1 cellular context compared by ENCODE assay signal in the genomic region with DNA sequence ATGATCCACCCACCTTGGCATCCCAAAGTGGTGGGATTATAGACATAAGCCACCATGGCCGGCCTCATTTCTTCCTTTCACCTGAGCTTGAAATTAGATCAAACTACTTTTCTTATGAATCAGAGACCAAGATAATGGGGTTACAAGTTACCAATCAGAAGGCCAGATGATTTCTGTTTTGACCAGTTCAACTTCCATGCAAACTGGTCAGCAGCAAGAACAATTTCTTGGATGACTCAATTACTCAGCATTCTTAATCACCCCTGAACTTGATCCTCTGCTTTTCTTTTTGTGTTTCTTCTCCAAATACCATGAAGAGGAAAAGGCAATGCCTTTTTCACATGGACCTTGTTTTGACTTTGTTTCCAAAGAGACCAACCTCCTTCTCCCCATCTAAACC.
TF ChIP-seq lines count a peak whose summit lies in the region.

No MANE protein-coding gene starts in this region.

TF ChIP-seq in WTC11, 78 proteins besides CTCF, POLR2A, EP300 and RAD21 (continued from another document):
- TF ChIP-seq ZNF281 (CRISPR knock-in tag; IDR thresholded peaks at IDR 0.05) (no peak), ZNF263 (CRISPR knock-in tag; IDR thresholded peaks at IDR 0.05; ENCODE audit: low read depth) (no peak), E2F1 (CRISPR knock-in tag; IDR thresholded peaks at IDR 0.05) (no peak), ZNF423 (CRISPR knock-in tag; IDR thresholded peaks at IDR 0.05) (no peak), KAT7 (CRISPR knock-in tag; IDR thresholded peaks at IDR 0.05; ENCODE audit: borderline replicate concordance) (no peak), CREM (CRISPR knock-in tag; IDR thresholded peaks at IDR 0.05) (no peak)
- TF ChIP-seq, protein P1, sequence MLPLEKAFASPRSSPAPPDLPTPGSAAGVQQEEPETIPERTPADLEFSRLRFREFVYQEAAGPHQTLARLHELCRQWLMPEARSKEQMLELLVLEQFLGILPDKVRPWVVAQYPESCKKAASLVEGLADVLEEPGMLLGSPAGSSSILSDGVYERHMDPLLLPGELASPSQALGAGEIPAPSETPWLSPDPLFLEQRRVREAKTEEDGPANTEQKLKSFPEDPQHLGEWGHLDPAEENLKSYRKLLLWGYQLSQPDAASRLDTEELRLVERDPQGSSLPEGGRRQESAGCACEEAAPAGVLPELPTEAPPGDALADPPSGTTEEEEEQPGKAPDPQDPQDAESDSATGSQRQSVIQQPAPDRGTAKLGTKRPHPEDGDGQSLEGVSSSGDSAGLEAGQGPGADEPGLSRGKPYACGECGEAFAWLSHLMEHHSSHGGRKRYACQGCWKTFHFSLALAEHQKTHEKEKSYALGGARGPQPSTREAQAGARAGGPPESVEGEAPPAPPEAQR (CRISPR knock-in tag; IDR thresholded peaks at IDR 0.05), result no peak
